Comparison of ENCODE assay signal across 1 cellular context in the genomic region with DNA sequence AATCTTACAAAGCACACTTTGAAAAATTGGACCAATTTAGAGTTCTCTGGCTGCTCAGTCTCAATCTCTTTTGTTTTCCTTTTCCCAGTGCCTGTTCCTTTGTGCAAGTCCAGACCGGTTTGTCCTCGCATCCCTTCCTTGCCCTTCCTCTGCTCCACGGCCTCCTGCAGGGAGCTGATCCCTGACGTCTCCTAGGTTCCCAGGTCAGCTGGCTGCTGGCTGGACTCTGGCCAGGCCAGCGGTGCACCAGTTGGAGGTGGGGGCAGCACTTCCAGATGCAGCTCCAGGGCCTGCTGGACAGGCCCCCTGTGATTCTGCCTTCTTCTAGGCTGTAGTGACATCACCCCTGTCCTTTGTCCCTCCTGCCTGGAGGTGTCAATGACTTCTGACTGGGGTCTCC.
TF ChIP-seq lines count a peak whose summit lies in the region.

No MANE protein-coding gene starts in this region.

TF ChIP-seq in HepG2, 621 proteins besides CTCF, POLR2A, EP300 and RAD21 (continued from another document):
- TF ChIP-seq ZNF687 (CRISPR knock-in tag; IDR thresholded peaks at IDR 0.05): peak; percentile 70
- TF ChIP-seq HNF4G (IDR thresholded peaks at IDR 0.05; ENCODE audit: borderline replicate concordance, low read depth, low read length): 0 out of 2 replicates have a peak, but pooled peaks have one; percentile 18
- no peak for TF ChIP-seq HNF4G (CRISPR knock-in tag; IDR thresholded peaks at IDR 0.05; ENCODE audit: borderline replicate concordance, low read depth)
- no peak for TF ChIP-seq ZBTB20 (CRISPR knock-in tag; IDR thresholded peaks at IDR 0.05; ENCODE audit: borderline replicate concordance, low read depth)
- peak; percentile 82; the same call in 1 of the 2 replicates for TF ChIP-seq ZNF292 (CRISPR knock-in tag; IDR thresholded peaks at IDR 0.05; ENCODE audit: borderline replicate concordance, low read depth)
- no peak for TF ChIP-seq GMEB2 (CRISPR knock-in tag; IDR thresholded peaks at IDR 0.05; ENCODE audit: low read depth)
- no peak for TF ChIP-seq ZNF382 (CRISPR knock-in tag; IDR thresholded peaks at IDR 0.05; ENCODE audit: borderline replicate concordance)
- TF ChIP-seq ZNF3 (CRISPR knock-in tag; IDR thresholded peaks at IDR 0.05): no peak
- TF ChIP-seq HOXA3 (CRISPR knock-in tag; IDR thresholded peaks at IDR 0.05): peak; percentile 21; the same call in 1 of the 2 replicates
- no peak for TF ChIP-seq LCORL (IDR thresholded peaks at IDR 0.05)
- TF ChIP-seq LCORL (CRISPR knock-in tag; IDR thresholded peaks at IDR 0.05): 0 out of 2 replicates have a peak, but pooled peaks have one; percentile 33
- TF ChIP-seq, protein P1, sequence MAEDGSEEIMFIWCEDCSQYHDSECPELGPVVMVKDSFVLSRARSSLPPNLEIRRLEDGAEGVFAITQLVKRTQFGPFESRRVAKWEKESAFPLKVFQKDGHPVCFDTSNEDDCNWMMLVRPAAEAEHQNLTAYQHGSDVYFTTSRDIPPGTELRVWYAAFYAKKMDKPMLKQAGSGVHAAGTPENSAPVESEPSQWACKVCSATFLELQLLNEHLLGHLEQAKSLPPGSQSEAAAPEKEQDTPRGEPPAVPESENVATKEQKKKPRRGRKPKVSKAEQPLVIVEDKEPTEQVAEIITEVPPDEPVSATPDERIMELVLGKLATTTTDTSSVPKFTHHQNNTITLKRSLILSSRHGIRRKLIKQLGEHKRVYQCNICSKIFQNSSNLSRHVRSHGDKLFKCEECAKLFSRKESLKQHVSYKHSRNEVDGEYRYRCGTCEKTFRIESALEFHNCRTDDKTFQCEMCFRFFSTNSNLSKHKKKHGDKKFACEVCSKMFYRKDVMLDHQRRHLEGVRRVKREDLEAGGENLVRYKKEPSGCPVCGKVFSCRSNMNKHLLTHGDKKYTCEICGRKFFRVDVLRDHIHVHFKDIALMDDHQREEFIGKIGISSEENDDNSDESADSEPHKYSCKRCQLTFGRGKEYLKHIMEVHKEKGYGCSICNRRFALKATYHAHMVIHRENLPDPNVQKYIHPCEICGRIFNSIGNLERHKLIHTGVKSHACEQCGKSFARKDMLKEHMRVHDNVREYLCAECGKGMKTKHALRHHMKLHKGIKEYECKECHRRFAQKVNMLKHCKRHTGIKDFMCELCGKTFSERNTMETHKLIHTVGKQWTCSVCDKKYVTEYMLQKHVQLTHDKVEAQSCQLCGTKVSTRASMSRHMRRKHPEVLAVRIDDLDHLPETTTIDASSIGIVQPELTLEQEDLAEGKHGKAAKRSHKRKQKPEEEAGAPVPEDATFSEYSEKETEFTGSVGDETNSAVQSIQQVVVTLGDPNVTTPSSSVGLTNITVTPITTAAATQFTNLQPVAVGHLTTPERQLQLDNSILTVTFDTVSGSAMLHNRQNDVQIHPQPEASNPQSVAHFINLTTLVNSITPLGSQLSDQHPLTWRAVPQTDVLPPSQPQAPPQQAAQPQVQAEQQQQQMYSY (CRISPR knock-in tag; IDR thresholded peaks at IDR 0.05): peak; percentile 89
- no peak for TF ChIP-seq ZNF800 (CRISPR knock-in tag; IDR thresholded peaks at IDR 0.05)
- TF ChIP-seq ZFX (CRISPR knock-in tag; IDR thresholded peaks at IDR 0.05; ENCODE audit: low read depth): peak; percentile 49; the same call in 1 of the 2 replicates
- peak; percentile 36; the same call in 1 of the 2 replicates for TF ChIP-seq UBTF (CRISPR knock-in tag; IDR thresholded peaks at IDR 0.05)
- no peak for TF ChIP-seq ZNF354B (CRISPR knock-in tag; IDR thresholded peaks at IDR 0.05)
- no peak for TF ChIP-seq ZNF296 (CRISPR knock-in tag; conservative IDR thresholded peaks at IDR 0.05)
- 0 out of 2 replicates have a peak, but pooled peaks have one; percentile 45 for TF ChIP-seq ZBTB42 (CRISPR knock-in tag; IDR thresholded peaks at IDR 0.05)
- peak; percentile 73 for TF ChIP-seq PATZ1 (CRISPR knock-in tag; IDR thresholded peaks at IDR 0.05)
- TF ChIP-seq, protein P2, sequence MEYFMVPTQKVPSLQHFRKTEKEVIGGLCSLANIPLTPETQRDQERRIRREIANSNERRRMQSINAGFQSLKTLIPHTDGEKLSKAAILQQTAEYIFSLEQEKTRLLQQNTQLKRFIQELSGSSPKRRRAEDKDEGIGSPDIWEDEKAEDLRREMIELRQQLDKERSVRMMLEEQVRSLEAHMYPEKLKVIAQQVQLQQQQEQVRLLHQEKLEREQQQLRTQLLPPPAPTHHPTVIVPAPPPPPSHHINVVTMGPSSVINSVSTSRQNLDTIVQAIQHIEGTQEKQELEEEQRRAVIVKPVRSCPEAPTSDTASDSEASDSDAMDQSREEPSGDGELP (IDR thresholded peaks at IDR 0.05; ENCODE audit: borderline replicate concordance, low read depth): peak; percentile 93
- TF ChIP-seq ZNF547 (CRISPR knock-in tag; IDR thresholded peaks at IDR 0.05): no peak
- TF ChIP-seq ZNF335 (CRISPR knock-in tag; IDR thresholded peaks at IDR 0.05): no peak
- TF ChIP-seq ZNF460 (CRISPR knock-in tag; IDR thresholded peaks at IDR 0.05; ENCODE audit: borderline replicate concordance): no peak
- TF ChIP-seq HNF4A (CRISPR knock-in tag; IDR thresholded peaks at IDR 0.05): peak; percentile 63
- TF ChIP-seq ZNF33B (CRISPR knock-in tag; IDR thresholded peaks at IDR 0.05): no peak
- TF ChIP-seq MEIS2 (CRISPR knock-in tag; IDR thresholded peaks at IDR 0.05): no peak
- TF ChIP-seq ZMYM3 (CRISPR knock-in tag; IDR thresholded peaks at IDR 0.05): 0 out of 2 replicates have a peak, but pooled peaks have one; percentile 15
- TF ChIP-seq, protein P3, sequence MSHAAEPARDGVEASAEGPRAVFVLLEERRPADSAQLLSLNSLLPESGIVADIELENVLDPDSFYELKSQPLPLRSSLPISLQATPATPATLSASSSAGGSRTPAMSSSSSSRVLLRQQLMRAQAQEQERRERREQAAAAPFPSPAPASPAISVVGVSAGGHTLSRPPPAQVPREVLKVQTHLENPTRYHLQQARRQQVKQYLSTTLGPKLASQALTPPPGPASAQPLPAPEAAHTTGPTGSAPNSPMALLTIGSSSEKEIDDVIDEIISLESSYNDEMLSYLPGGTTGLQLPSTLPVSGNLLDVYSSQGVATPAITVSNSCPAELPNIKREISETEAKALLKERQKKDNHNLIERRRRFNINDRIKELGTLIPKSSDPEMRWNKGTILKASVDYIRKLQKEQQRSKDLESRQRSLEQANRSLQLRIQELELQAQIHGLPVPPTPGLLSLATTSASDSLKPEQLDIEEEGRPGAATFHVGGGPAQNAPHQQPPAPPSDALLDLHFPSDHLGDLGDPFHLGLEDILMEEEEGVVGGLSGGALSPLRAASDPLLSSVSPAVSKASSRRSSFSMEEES (CRISPR knock-in tag; IDR thresholded peaks at IDR 0.05): no peak
- no peak for TF ChIP-seq ZBTB21 (CRISPR knock-in tag; IDR thresholded peaks at IDR 0.05)
- TF ChIP-seq ZSCAN22 (CRISPR knock-in tag; IDR thresholded peaks at IDR 0.05): no peak
- no peak for TF ChIP-seq ZNF589 (CRISPR knock-in tag; conservative IDR thresholded peaks at IDR 0.05)
